ENCODE assay signal across 9 cellular contexts in the genomic region with DNA sequence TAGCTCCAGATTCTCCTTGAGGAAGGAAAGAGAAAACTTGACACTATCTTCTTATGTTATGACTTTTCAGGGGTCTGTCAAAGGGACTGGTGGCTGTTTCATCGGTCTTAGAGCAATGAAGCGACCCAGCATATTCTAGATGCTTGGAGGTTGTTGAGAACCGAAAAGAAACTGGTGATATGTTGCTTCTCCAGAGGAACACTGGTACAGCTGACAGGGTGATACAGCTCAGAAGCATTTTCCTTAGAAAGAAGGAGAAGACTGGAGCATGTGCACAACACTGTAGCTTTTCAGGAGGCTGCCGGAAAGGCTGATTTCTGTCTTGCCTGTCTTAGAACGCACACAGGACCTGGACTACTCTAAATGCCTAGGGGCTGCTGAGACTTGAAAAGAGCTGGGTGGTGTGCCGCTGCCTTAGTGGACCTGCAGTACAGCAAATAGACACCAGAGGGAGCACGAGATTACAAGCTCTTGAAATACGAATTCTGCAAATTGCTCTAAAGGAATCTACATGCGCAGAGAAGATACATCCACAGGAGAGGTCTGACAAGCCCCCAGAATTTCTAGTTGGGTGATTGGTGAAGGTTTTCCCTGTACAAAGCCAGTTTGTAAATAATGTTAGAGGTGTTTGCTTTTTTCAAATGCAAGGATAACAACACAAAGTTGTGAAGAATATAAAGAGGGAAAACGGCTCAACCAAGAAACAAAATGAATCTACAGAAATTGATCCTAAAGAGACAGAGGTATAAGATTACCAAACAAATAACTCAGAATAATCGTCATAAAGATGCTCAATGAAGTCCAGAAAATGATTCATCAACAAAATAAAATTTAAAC.
DNase-seq lines count a peak whose midpoint lies in the region; ATAC-seq and TF ChIP-seq lines count a peak whose summit lies in the region.
"Had no signal": no experiment of that assay in that cellular context is flagged by ENCODE, and none has a peak within 500 bp of the region (broad histone marks: within the 10 kb centered on the region; RNA-seq: fewer than 3 reads in every experiment).

No MANE protein-coding gene starts in this region.

- no peak overlapping the region for H2BK15ac ChIP-seq in mesendoderm (replicated peaks; ENCODE audit: low read depth)

- H4K5ac ChIP-seq in mesendoderm (ENCODE audit: low read length): no peak overlapping the region

- peaks cover 13% of the 10 kb centered on the region for H3K9me3 Mint-ChIP-seq in endodermal cell
- no peaks in the 10 kb centered on the region for H3K9me3 Mint-ChIP-seq in activated T-helper 1 cell treated with anti-CD3 and anti-CD28 coated beads, Interleukin-12 subunit alpha, Interleukin-12 subunit beta, Interleukin-2, Interleukin-4 antibody, amounts not matched to agents 30 ng/mL and 10 ng/mL and 1 ng/mL, durations not matched to agents 14 hours and 24 hours and 36 hours
- H3K9me3 Mint-ChIP-seq: T-helper 1 cell treated with Interleukin-12 subunit alpha and Interleukin-12 subunit beta and Interleukin-4 antibody, amounts not matched to agents 30 μg/mL and 1 μg/mL, for 36 hours had no signal

- H2BK5ac ChIP-seq in mesendoderm (ENCODE audit: low read length): no peak overlapping the region

- H3K9ac ChIP-seq in endodermal cell (ENCODE audit: extremely low read depth, low read length, poor library complexity, severe bottlenecking) (no peak overlapping the region), mesendoderm (ENCODE audit: low read length) (no peak overlapping the region)

- no peak overlapping the region for H2BK120ac ChIP-seq in mesendoderm (ENCODE audit: low read depth, low read length)

- no peaks in the 10 kb centered on the region for H3K79me2 ChIP-seq in mesendoderm (ENCODE audit: control insufficient read depth, insufficient read depth, low read length)

- H3K18ac ChIP-seq in mesendoderm (ENCODE audit: low read length): no peak overlapping the region

- H3K56ac ChIP-seq in mesendoderm (ENCODE audit: low read length): peak overlapping the region; percentile 34

- H3K79me1 ChIP-seq in mesendoderm (ENCODE audit: low read length): no peaks in the 10 kb centered on the region

- H3K27me3 Mint-ChIP-seq in endodermal cell (ENCODE audit: insufficient read depth): no peaks in the 10 kb centered on the region
- H3K27me3 Mint-ChIP-seq in activated T-helper 1 cell treated with anti-CD3 and anti-CD28 coated beads, Interleukin-12 subunit alpha, Interleukin-12 subunit beta, Interleukin-2, Interleukin-4 antibody, amounts not matched to agents 30 ng/mL and 10 ng/mL and 1 ng/mL, durations not matched to agents 14 hours and 24 hours and 36 hours (ENCODE audit: insufficient read depth): no peaks in the 10 kb centered on the region

- H3K36me3 ChIP-seq in WERI-Rb-1 (no peaks in the 10 kb centered on the region), endodermal cell (ENCODE audit: control insufficient read depth, insufficient read depth, low read length) (no peaks in the 10 kb centered on the region), mesendoderm (ENCODE audit: control insufficient read depth, insufficient read depth, low read length) (no peaks in the 10 kb centered on the region), testis (ENCODE audit: low read depth, missing control alignments) (no peaks in the 10 kb centered on the region)

- no peak overlapping the region for H3K4ac ChIP-seq in mesendoderm (ENCODE audit: low read depth, low read length)

- no peaks in the 10 kb centered on the region for H3K4me1 ChIP-seq in endodermal cell (ENCODE audit: control insufficient read depth, insufficient read depth, low read length)
- H3K4me1 ChIP-seq in mesendoderm (ENCODE audit: control insufficient read depth, low read depth, low read length): no peaks in the 10 kb centered on the region
- H3K4me1 ChIP-seq in testis: no peaks in the 10 kb centered on the region

- no peak overlapping the region for H3K4me3 Mint-ChIP-seq in endodermal cell
- H3K4me3 Mint-ChIP-seq in activated T-helper 1 cell treated with anti-CD3 and anti-CD28 coated beads, Interleukin-12 subunit alpha, Interleukin-12 subunit beta, Interleukin-2, Interleukin-4 antibody, amounts not matched to agents 30 ng/mL and 10 ng/mL and 1 ng/mL, durations not matched to agents 14 hours and 24 hours and 36 hours: no peak overlapping the region
- H3K4me3 Mint-ChIP-seq: T-helper 1 cell treated with Interleukin-12 subunit alpha and Interleukin-12 subunit beta and Interleukin-4 antibody, amounts not matched to agents 30 μg/mL and 1 μg/mL, for 36 hours had no signal

- H3K27ac ChIP-seq in WERI-Rb-1 (no peak overlapping the region), endodermal cell (ENCODE audit: low read depth, low read length) (no peak overlapping the region), mesendoderm (ENCODE audit: low read depth, low read length) (no peak overlapping the region), testis (no peak overlapping the region)

- no peak for TF ChIP-seq POLR2A in testis (IDR thresholded peaks at IDR 0.05)

- no peak overlapping the region for H3K4me2 ChIP-seq in mesendoderm (ENCODE audit: low read length)

- no peak overlapping the region for H3K4me3 ChIP-seq in WERI-Rb-1 (ENCODE audit: low read depth, low read length)
- H3K4me3 ChIP-seq in endodermal cell (ENCODE audit: low read length): no peak overlapping the region
- H3K4me3 ChIP-seq in mesendoderm (ENCODE audit: low read length): no peak overlapping the region
- no peak overlapping the region for H3K4me3 ChIP-seq in testis

- TF ChIP-seq CTCF in WERI-Rb-1 (IDR thresholded peaks at IDR 0.05; ENCODE audit: low read depth, low read length) (peak; percentile 82), endodermal cell (conservative IDR thresholded peaks at IDR 0.05) (peak; percentile 94), testis (IDR thresholded peaks at IDR 0.05) (peak; percentile 44 to 70 (median 60))

- no peaks in the 10 kb centered on the region for H3K9me3 ChIP-seq in WERI-Rb-1 (ENCODE audit: severe bottlenecking)
- H3K9me3 ChIP-seq in endodermal cell (ENCODE audit: control insufficient read depth, low read length): no peaks in the 10 kb centered on the region
- no peaks in the 10 kb centered on the region for H3K9me3 ChIP-seq in testis

- ATAC-seq in GM21528 (IDR thresholded peaks at IDR 0.05; ENCODE audit: low FRiP score, unreplicated experiment): peak; percentile 55

- H3K4me1 Mint-ChIP-seq in endodermal cell: peaks cover 4% of the 10 kb centered on the region
- H3K4me1 Mint-ChIP-seq in activated T-helper 1 cell treated with anti-CD3 and anti-CD28 coated beads, Interleukin-12 subunit alpha, Interleukin-12 subunit beta, Interleukin-2, Interleukin-4 antibody, amounts not matched to agents 30 ng/mL and 10 ng/mL and 1 ng/mL, durations not matched to agents 14 hours and 24 hours and 36 hours (ENCODE audit: low read depth): no peaks in the 10 kb centered on the region

- no peak overlapping the region for H2AK5ac ChIP-seq in mesendoderm (ENCODE audit: low read length)

- intact Hi-C loops in testis (cut with DNase I; ENCODE audit: low total_unique reads): no loop called here
- intact Hi-C loops in activated T-helper 1 cell treated with anti-CD3 and anti-CD28 coated beads, Interleukin-12 subunit alpha, Interleukin-12 subunit beta, Interleukin-2, Interleukin-4 antibody, amounts not matched to agents 30 ng/mL and 10 ng/mL and 1 ng/mL, durations not matched to agents 14 hours and 24 hours and 36 hours (cut with micrococcal nuclease): no loop called here

- H3K27me3 ChIP-seq in WERI-Rb-1 (ENCODE audit: insufficient read depth, low read depth, severe bottlenecking): no peaks in the 10 kb centered on the region
- no peaks in the 10 kb centered on the region for H3K27me3 ChIP-seq in endodermal cell (ENCODE audit: control insufficient read depth, insufficient read depth, low read length, poor library complexity, severe bottlenecking)
- no peaks in the 10 kb centered on the region for H3K27me3 ChIP-seq in mesendoderm (ENCODE audit: insufficient read depth, low read length, poor library complexity)
- H3K27me3 ChIP-seq in testis: no peaks in the 10 kb centered on the region

- no peak overlapping the region for H3K23ac ChIP-seq in mesendoderm (ENCODE audit: low read length)

- H3K36me3 Mint-ChIP-seq in endodermal cell (ENCODE audit: low read depth): peaks cover 2% of the 10 kb centered on the region
- no peaks in the 10 kb centered on the region for H3K36me3 Mint-ChIP-seq in activated T-helper 1 cell treated with anti-CD3 and anti-CD28 coated beads, Interleukin-12 subunit alpha, Interleukin-12 subunit beta, Interleukin-2, Interleukin-4 antibody, amounts not matched to agents 30 ng/mL and 10 ng/mL and 1 ng/mL, durations not matched to agents 14 hours and 24 hours and 36 hours (ENCODE audit: low read depth)

- 0 to 52% methylated on average over 2 to 10 of the region's 11 CpGs for WGBS in endodermal cell (ENCODE audit: insufficient coverage in 1 of 2, insufficient read length in 1 of 2), 2 experiments
- no CpG with 5 or more reads among the region's 11 CpGs for whole genome bisulfite sequencing in mesendoderm (ENCODE audit: extremely low coverage, insufficient coverage, low lambda C conversion rate)
- WGBS in testis, 2 donors: 18 to 32% methylated on average over 5 to 11 of the region's 11 CpGs

- H4K8ac ChIP-seq in mesendoderm (ENCODE audit: low read depth, low read length): no peak overlapping the region

- DNase-seq in DMS 273 (lab: John Stamatoyannopoulos, UW; ENCODE audit: unreplicated experiment) (peak; percentile 84), NCI-H1694 treated with DMSO at 0.1 percent for 48 hours (lab: John Stamatoyannopoulos, UW) (peak; percentile 19), WERI-Rb-1 (peak; percentile 55), endodermal cell (peak; percentile 94), mesendoderm (peak; percentile 76), testis (peak; percentile 79)
- no peak for DNase-seq in activated T-helper 1 cell treated with anti-CD3 and anti-CD28 coated beads, Interleukin-12 subunit alpha, Interleukin-12 subunit beta, Interleukin-2, Interleukin-4 antibody, amounts not matched to agents 30 ng/mL and 10 ng/mL and 1 ng/mL, durations not matched to agents 14 hours and 24 hours and 36 hours (ENCODE audit: low spot score)

- H3K27ac Mint-ChIP-seq in endodermal cell: no peak overlapping the region
- H3K27ac Mint-ChIP-seq in activated T-helper 1 cell treated with anti-CD3 and anti-CD28 coated beads, Interleukin-12 subunit alpha, Interleukin-12 subunit beta, Interleukin-2, Interleukin-4 antibody, amounts not matched to agents 30 ng/mL and 10 ng/mL and 1 ng/mL, durations not matched to agents 14 hours and 24 hours and 36 hours: no peak overlapping the region
- H3K27ac Mint-ChIP-seq: T-helper 1 cell treated with Interleukin-12 subunit alpha and Interleukin-12 subunit beta and Interleukin-4 antibody, amounts not matched to agents 30 μg/mL and 1 μg/mL, for 36 hours had no signal
